ENCODE assay signal across 8 cellular contexts in genomic region chr14:97218336-97218712, GRCh38.
DNase-seq lines count a peak whose midpoint lies in the region; ATAC-seq and TF ChIP-seq lines count a peak whose summit lies in the region.
"Had no signal": no experiment of that assay in that cellular context is flagged by ENCODE, and none has a peak within 500 bp of the region (broad histone marks: within the 10 kb centered on the region; RNA-seq: fewer than 3 reads in every experiment).

No MANE protein-coding gene starts in this region.

- CTCF ChIA-PET in activated CD4-positive, alpha-beta memory T cell treated with anti-CD3 and anti-CD28 coated beads, Interleukin-2, amount 10 ng/mL, durations not matched to agents 7 days and 5 days (lab: Charles Lee), result no interaction called here

- H3K4me3 ChIP-seq in GM23338 (peak overlapping the region; percentile 85), iPS DF 6.9 (ENCODE audit: low read length) (peak overlapping the region; percentile 60; the same call in 1 of the 2 replicates), skeletal muscle cell (ENCODE audit: low read depth, low read length) (peak overlapping the region; percentile 35)

- H3K9me2 ChIP-seq in GM23338 (ENCODE audit: insufficient read depth), result no peaks in the 10 kb centered on the region

- POLR2A ChIA-PET in activated CD4-positive, alpha-beta memory T cell treated with anti-CD3 and anti-CD28 coated beads, Interleukin-2, amount 10 ng/mL, durations not matched to agents 7 days and 5 days (lab: Charles Lee), result no interaction called here

- H3K9me3 ChIP-seq in iPS DF 6.9 (ENCODE audit: control insufficient read depth, insufficient read depth, low read length), result no peaks in the 10 kb centered on the region

- no peaks in the 10 kb centered on the region for H4K20me1 ChIP-seq in GM23338 (replicated peaks; ENCODE audit: insufficient read depth)

- no peaks in the 10 kb centered on the region for H3K36me3 Mint-ChIP-seq in GM23338 (ENCODE audit: low read depth)
- H3K36me3 Mint-ChIP-seq in activated CD4-positive, alpha-beta memory T cell treated with anti-CD3 and anti-CD28 coated beads, Interleukin-2, amount 10 ng/mL, durations not matched to agents 7 days and 5 days (ENCODE audit: low read depth), result no peaks in the 10 kb centered on the region
- H3K36me3 Mint-ChIP-seq: stimulated activated memory B cell treated with anti-CD40 and anti-IgM and Interleukin-4, amounts not matched to agents 10 μg/mL and 1 μg/mL and 100 μg/mL, for 72 hours had no signal

- H3K4me2 ChIP-seq in GM23338, result peak overlapping the region; percentile 95

- TF ChIP-seq CTCF in GM23338 (conservative IDR thresholded peaks at IDR 0.05; ENCODE audit: low read depth in 2 of 2), result no peak

- peaks cover 7% of the 10 kb centered on the region for H3K27me3 Mint-ChIP-seq in GM23338 (ENCODE audit: insufficient read depth, low read depth, poor library complexity)
- H3K27me3 Mint-ChIP-seq in activated CD4-positive, alpha-beta memory T cell treated with anti-CD3 and anti-CD28 coated beads, Interleukin-2, amount 10 ng/mL, durations not matched to agents 7 days and 5 days, result peaks cover 35% of the 10 kb centered on the region

- H3K27me3 ChIP-seq in GM23338 (ENCODE audit: insufficient read depth) (peaks cover 12% of the 10 kb centered on the region), iPS DF 6.9 (ENCODE audit: control insufficient read depth, insufficient read depth, low read length) (no peaks in the 10 kb centered on the region)

- H3K36me3 ChIP-seq in GM23338 (ENCODE audit: insufficient read depth) (no peaks in the 10 kb centered on the region), iPS DF 6.9 (ENCODE audit: control insufficient read depth, insufficient read depth, low read length) (no peaks in the 10 kb centered on the region)

- WGBS in iPS DF 6.9 (ENCODE audit: insufficient coverage, insufficient read length), result no CpG with 5 or more reads among the region's 13 CpGs

- H3F3A ChIP-seq in GM23338 (replicated peaks; ENCODE audit: low read depth), result no peaks in the 10 kb centered on the region

- H3K4me3 Mint-ChIP-seq in GM23338, result peak overlapping the region; percentile 71
- peak overlapping the region; percentile 61 for H3K4me3 Mint-ChIP-seq in activated CD4-positive, alpha-beta memory T cell treated with anti-CD3 and anti-CD28 coated beads, Interleukin-2, amount 10 ng/mL, durations not matched to agents 7 days and 5 days
- H3K4me3 Mint-ChIP-seq: stimulated activated memory B cell treated with anti-CD40 and anti-IgM and Interleukin-4, amounts not matched to agents 10 μg/mL and 1 μg/mL and 100 μg/mL, for 72 hours had no signal

- peaks cover 48% of the 10 kb centered on the region for H3K4me1 Mint-ChIP-seq in GM23338
- H3K4me1 Mint-ChIP-seq in activated CD4-positive, alpha-beta memory T cell treated with anti-CD3 and anti-CD28 coated beads, Interleukin-2, amount 10 ng/mL, durations not matched to agents 7 days and 5 days, result peaks cover 19% of the 10 kb centered on the region

- no peaks in the 10 kb centered on the region for H3K9me3 Mint-ChIP-seq in GM23338
- no peaks in the 10 kb centered on the region for H3K9me3 Mint-ChIP-seq in activated CD4-positive, alpha-beta memory T cell treated with anti-CD3 and anti-CD28 coated beads, Interleukin-2, amount 10 ng/mL, durations not matched to agents 7 days and 5 days

- peaks cover 26% of the 10 kb centered on the region for H3K4me1 ChIP-seq in GM23338 (ENCODE audit: insufficient read depth)
- peaks cover 1% of the 10 kb centered on the region; the same call in 1 of the 2 replicates for H3K4me1 ChIP-seq in iPS DF 6.9 (ENCODE audit: control insufficient read depth, insufficient read depth, low read length)

- H2AFZ ChIP-seq in GM23338, result peak overlapping the region; percentile 99

- H3K79me2 ChIP-seq in GM23338 (replicated peaks; ENCODE audit: insufficient read depth), result no peaks in the 10 kb centered on the region

- DNase-seq in GM23338 (ENCODE audit: low spot score) (peak; percentile 77), iPS DF 6.9 (ENCODE audit: low read depth, low spot score) (no peak), skeletal muscle cell (ENCODE audit: low read depth) (no peak), NCI-H187 (lab: John Stamatoyannopoulos, UW) (no peak)
- DNase-seq in activated CD4-positive, alpha-beta memory T cell treated with anti-CD3 and anti-CD28 coated beads, Interleukin-2, amount 10 ng/mL, durations not matched to agents 7 days and 5 days, result no peak

- H3K27ac Mint-ChIP-seq in GM23338, result no peak overlapping the region; the same call in 1 of the 2 replicates
- no peak overlapping the region for H3K27ac Mint-ChIP-seq in activated CD4-positive, alpha-beta memory T cell treated with anti-CD3 and anti-CD28 coated beads, Interleukin-2, amount 10 ng/mL, durations not matched to agents 7 days and 5 days
- H3K27ac Mint-ChIP-seq: stimulated activated memory B cell treated with anti-CD40 and anti-IgM and Interleukin-4, amounts not matched to agents 10 μg/mL and 1 μg/mL and 100 μg/mL, for 72 hours had no signal

- ATAC-seq in GM23338 (peak; percentile 39), GM19397 (IDR thresholded peaks at IDR 0.05; ENCODE audit: unreplicated experiment) (no peak), HG03039 (IDR thresholded peaks at IDR 0.05; ENCODE audit: unreplicated experiment) (no peak)

- H3K27ac ChIP-seq in GM23338 (ENCODE audit: low read depth) (peak overlapping the region; percentile 57; the same call in 1 of the 2 replicates), iPS DF 6.9 (ENCODE audit: low read length) (no peak overlapping the region)

TF ChIP-seq in GM23338, 12 proteins besides CTCF, POLR2A, EP300 and RAD21 (continues in another document):
- no peak for TF ChIP-seq EZH2phosphoT487 (IDR thresholded peaks at IDR 0.05; ENCODE audit: unreplicated experiment)
- no peak for TF ChIP-seq ZNF462 (CRISPR knock-in tag; IDR thresholded peaks at IDR 0.05)
- TF ChIP-seq JUNB (IDR thresholded peaks at IDR 0.05; ENCODE audit: unreplicated experiment), result no peak
- no peak for TF ChIP-seq ETS1 (IDR thresholded peaks at IDR 0.05)

Comparison
In these comparisons a context has a peak if more than half of its experiments do, and no peak if none do; other contexts are left out.
1. H3K4me3 ChIP-seq: peak in every context shown above with its lines; median percentile 85 in GM23338; 60 in iPS DF 6.9; 35 in skeletal muscle cell.